ENCODE assay signal across 16 cellular contexts in genomic region chr6:91864911-91865310, GRCh38.
DNase-seq lines count a peak whose midpoint lies in the region; ATAC-seq, FAIRE-seq and TF ChIP-seq lines count a peak whose summit lies in the region.
"Had no signal": no experiment of that assay in that cellular context is flagged by ENCODE, and none has a peak within 500 bp of the region (broad histone marks: within the 10 kb centered on the region; RNA-seq: fewer than 3 reads in every experiment).

No MANE protein-coding gene starts in this region.

- 67% methylated on average over 2 of the region's 2 CpGs for WGBS in mammary epithelial cell (ENCODE audit: low coverage, missing lambda C conversion rate)
- 56% methylated on average over 2 of the region's 2 CpGs for WGBS in GM12878 (ENCODE audit: insufficient coverage, insufficient replicate concordance, low lambda C conversion rate, missing lambda C conversion rate)

- RAD21 ChIA-PET in GM12878 (lab: Charles Lee; ENCODE audit: unreplicated experiment) = interaction anchor here (1.3 kb wide), 1 partner anchor 145 kb away, joined by 3 read pairs; no protein-coding TSS in a partner anchor

- BruUV-seq in mammary epithelial cell (replicated peaks; lab: Mats Ljungman, UMichigan) = no TSS peak
- no TSS peak for BruUV-seq in MCF 10A (replicated peaks; lab: Mats Ljungman, UMichigan)
- no TSS peak for BruUV-seq in GM12878 (replicated peaks; lab: Mats Ljungman, UMichigan)

- no peaks in the 10 kb centered on the region for H3K36me3 Mint-ChIP-seq in MCF 10A (ENCODE audit: insufficient read depth, unreplicated experiment)
- H3K36me3 Mint-ChIP-seq: CD4-positive, CD25-positive, alpha-beta regulatory T cell had no signal

- H3K79me2 ChIP-seq in mammary epithelial cell (ENCODE audit: insufficient read depth, low read length) (no peaks in the 10 kb centered on the region), GM12878 (ENCODE audit: control insufficient read depth, insufficient read depth, low read length) (no peaks in the 10 kb centered on the region)

- H3K4me3 ChIP-seq in mammary epithelial cell (replicated peaks in 1 of 3; ENCODE audit: insufficient read depth in 1 of 3, low read depth in 2 of 3, low read length in 3 of 3) (no peak overlapping the region), GM12878 (no peak overlapping the region)
- H3K4me3 ChIP-seq: BLaER1 treated with 17β-estradiol and CSF1 and Interleukin-3, amounts not matched to agents 10 nM and 100 nM had no signal

- dilution Hi-C loops in mammary epithelial cell (cut with HindIII; ENCODE audit: low sequenced_read_pairs) = no loop called here

- H3K27me3 Mint-ChIP-seq in MCF 10A (ENCODE audit: insufficient read depth, unreplicated experiment) = peaks cover 16% of the 10 kb centered on the region
- H3K27me3 Mint-ChIP-seq: CD4-positive, CD25-positive, alpha-beta regulatory T cell had no signal

- no peak overlapping the region for H3K27ac Mint-ChIP-seq in MCF 10A (ENCODE audit: low read depth, unreplicated experiment)
- H3K27ac Mint-ChIP-seq: CD4-positive, CD25-positive, alpha-beta regulatory T cell had no signal

- H3K27me3 ChIP-seq in mammary epithelial cell (ENCODE audit: insufficient read depth, low read length) (no peaks in the 10 kb centered on the region), GM12878 (replicated peaks in 1 of 2; ENCODE audit: control insufficient read depth in 2 of 2, insufficient read depth in 2 of 2, low read length in 1 of 2) (no peaks in the 10 kb centered on the region)
- H3K27me3 ChIP-seq: BLaER1 treated with 17β-estradiol and CSF1 and Interleukin-3, amounts not matched to agents 10 nM and 100 nM had no signal

- no peaks in the 10 kb centered on the region for H3K4me1 Mint-ChIP-seq in MCF 10A (ENCODE audit: insufficient read depth, unreplicated experiment)
- H3K4me1 Mint-ChIP-seq: CD4-positive, CD25-positive, alpha-beta regulatory T cell had no signal

- no peaks in the 10 kb centered on the region for H3K9me3 ChIP-seq in mammary epithelial cell (replicated peaks; ENCODE audit: insufficient read depth, low read length)
- H3K9me3 ChIP-seq in GM12878 (replicated peaks; ENCODE audit: control insufficient read depth, insufficient read depth, low read length) = no peaks in the 10 kb centered on the region
- H3K9me3 ChIP-seq: BLaER1 treated with 17β-estradiol and CSF1 and Interleukin-3, amounts not matched to agents 10 nM and 100 nM had no signal

- intact Hi-C loops in mammary epithelial cell (cut with micrococcal nuclease) (no loop called here), MCF 10A (cut with micrococcal nuclease) (no loop called here), GM12878 (cut with micrococcal nuclease; ENCODE audit: unreplicated experiment) (no loop called here)

- no peak for TF ChIP-seq POLR2A in GM12878 (IDR thresholded peaks at IDR 0.05; ENCODE audit: low read depth, low read length)

- no peak for TF ChIP-seq CTCF in mammary epithelial cell (conservative IDR thresholded peaks at IDR 0.05 in 1 of 2, IDR thresholded peaks at IDR 0.05 in 1 of 2; ENCODE audit: extremely low read depth in 1 of 2, insufficient read depth in 1 of 2, low read depth in 1 of 2, low read length in 2 of 2)
- TF ChIP-seq CTCF in MCF 10A (IDR thresholded peaks at IDR 0.05; ENCODE audit: unreplicated experiment) = no peak
- no peak for TF ChIP-seq CTCF in GM12878 (IDR thresholded peaks at IDR 0.05 in 2 of 3, conservative IDR thresholded peaks at IDR 0.05 in 1 of 3; ENCODE audit: control insufficient read depth in 2 of 3, extremely low read depth in 1 of 3, insufficient read depth in 1 of 3, low read depth in 3 of 3, low read length in 3 of 3)

- DNase-seq in mammary epithelial cell = peak; percentile 4
- DNase-seq in MCF 10A (ENCODE audit: unreplicated experiment) = no peak
- no peak for DNase-seq in GM12878 (ENCODE audit: low read depth, low spot score)
- no peak for DNase-seq in frontal cortex (ENCODE audit: low spot score in 2 of 2)
- DNase-seq in renal cortical epithelial cell (ENCODE audit: low read depth) = peak; percentile 46
- no peak for DNase-seq in HCEC 1CT
- DNase-seq in midbrain (lab: John Stamatoyannopoulos, UW) = no peak
- DNase-seq: ACHN; CD4-positive, CD25-positive, alpha-beta regulatory T cell; DMS79; IMR-90 had no signal

- no peak for TF ChIP-seq EP300 in GM12878 (IDR thresholded peaks at IDR 0.05; ENCODE audit: borderline replicate concordance in 1 of 2, control insufficient read depth in 1 of 2, low read depth in 2 of 2, low read length in 2 of 2)

- no peak overlapping the region for H3K4me2 ChIP-seq in mammary epithelial cell (ENCODE audit: insufficient read depth, low read depth, low read length)
- no peak overlapping the region for H3K4me2 ChIP-seq in GM12878 (ENCODE audit: control insufficient read depth, insufficient read depth)
- H3K4me2 ChIP-seq: BLaER1 treated with 17β-estradiol and CSF1 and Interleukin-3, amounts not matched to agents 10 nM and 100 nM had no signal

- H3K36me3 ChIP-seq in mammary epithelial cell (ENCODE audit: insufficient read depth, low read length) = no peaks in the 10 kb centered on the region
- no peaks in the 10 kb centered on the region for H3K36me3 ChIP-seq in GM12878 (ENCODE audit: control insufficient read depth in 2 of 2, insufficient read depth in 2 of 2, low read length in 1 of 2)
- H3K36me3 ChIP-seq: BLaER1 treated with 17β-estradiol and CSF1 and Interleukin-3, amounts not matched to agents 10 nM and 100 nM had no signal

- H4K20me1 ChIP-seq in mammary epithelial cell (ENCODE audit: insufficient read depth, low read length) (no peaks in the 10 kb centered on the region), GM12878 (ENCODE audit: control insufficient read depth, insufficient read depth) (no peaks in the 10 kb centered on the region)
- H4K20me1 ChIP-seq: BLaER1 treated with 17β-estradiol and CSF1 and Interleukin-3, amounts not matched to agents 10 nM and 100 nM had no signal

- ATAC-seq in GM12878 (peak; percentile 82), esophagus mucosa (no peak)
- ATAC-seq: HCT116 had no signal

- TF ChIP-seq RAD21 in GM12878 (IDR thresholded peaks at IDR 0.05; ENCODE audit: insufficient read depth, low read depth, low read length) = no peak

- H3K9me3 Mint-ChIP-seq in MCF 10A (ENCODE audit: unreplicated experiment) = no peaks in the 10 kb centered on the region

- H3K9ac ChIP-seq in mammary epithelial cell (ENCODE audit: insufficient read depth, low read length) (no peak overlapping the region), GM12878 (ENCODE audit: control insufficient read depth, insufficient read depth, low read length) (no peak overlapping the region)
- H3K9ac ChIP-seq: BLaER1 treated with 17β-estradiol and CSF1 and Interleukin-3, amounts not matched to agents 10 nM and 100 nM had no signal

- CTCF ChIA-PET in mammary epithelial cell (lab: Charles Lee; ENCODE audit: low non-redundant PET) = no interaction called here
- CTCF ChIA-PET in MCF 10A (lab: Yijun Ruan, JAX) = interaction anchor here (1.1 kb wide), 1 partner anchor 535 kb away, joined by 3 read pairs; no protein-coding TSS in a partner anchor
- CTCF ChIA-PET in GM12878 (lab: Yijun Ruan, JAX) = no interaction called here

- H2AFZ ChIP-seq in mammary epithelial cell (ENCODE audit: low read depth, low read length) (no peak overlapping the region), GM12878 (ENCODE audit: control insufficient read depth, low read depth, low read length) (no peak overlapping the region)

- SMC1A ChIA-PET in GM12878 (lab: Charles Lee; ENCODE audit: uncharacterized antibody, unreplicated experiment) = interaction anchor here (0.9 to 2.6 kb wide), 6 partner anchors 9 to 246 kb away, joined by 3 to 12 read pairs (median 4); no protein-coding TSS in a partner anchor

- FAIRE-seq in GM12878 (lab: Jason Lieb, UNC) (no peak), frontal cortex (lab: Jason Lieb, UNC) (peak; percentile 85)
- FAIRE-seq: GM12891, H1 had no signal

- in situ Hi-C loops in mammary epithelial cell (cut with MboI; ENCODE audit: low sequenced_read_pairs in 2 of 2) (no loop called here), GM12878 (cut with MboI) (no loop called here)

- POLR2A ChIA-PET in MCF 10A (lab: Yijun Ruan, JAX) (no interaction called here), GM12878 (lab: Charles Lee) (no interaction called here)

- H3K4me3 Mint-ChIP-seq in MCF 10A (ENCODE audit: unreplicated experiment) = no peak overlapping the region
- H3K4me3 Mint-ChIP-seq: CD4-positive, CD25-positive, alpha-beta regulatory T cell had no signal

- H3K27ac ChIP-seq in mammary epithelial cell (ENCODE audit: insufficient read depth, low read depth, low read length) = no peak overlapping the region
- no peak overlapping the region for H3K27ac ChIP-seq in GM12878 (ENCODE audit: control insufficient read depth, insufficient read depth)
- H3K27ac ChIP-seq: BLaER1 treated with 17β-estradiol and CSF1 and Interleukin-3, amounts not matched to agents 10 nM and 100 nM had no signal

- H3K4me1 ChIP-seq in mammary epithelial cell (ENCODE audit: insufficient read depth, low read length) (peaks cover 5% of the 10 kb centered on the region), GM12878 (ENCODE audit: control insufficient read depth, insufficient read depth, low read length) (no peaks in the 10 kb centered on the region)
- H3K4me1 ChIP-seq: BLaER1 treated with 17β-estradiol and CSF1 and Interleukin-3, amounts not matched to agents 10 nM and 100 nM had no signal

TF ChIP-seq in GM12878, 131 proteins besides CTCF, POLR2A, EP300 and RAD21 (continues in another document):
- no peak for TF ChIP-seq RBBP5 (conservative IDR thresholded peaks at IDR 0.05)
- TF ChIP-seq LARP7 (IDR thresholded peaks at IDR 0.05) = no peak
- TF ChIP-seq ZNF207 (IDR thresholded peaks at IDR 0.05; ENCODE audit: borderline replicate concordance) = no peak
- no peak for TF ChIP-seq CBX5 (IDR thresholded peaks at IDR 0.05; ENCODE audit: low read depth)
- TF ChIP-seq POU2F2 (IDR thresholded peaks at IDR 0.05; ENCODE audit: borderline replicate concordance, low read depth, low read length) = no peak
- TF ChIP-seq JUNB (IDR thresholded peaks at IDR 0.05) = no peak
- TF ChIP-seq ESRRA (IDR thresholded peaks at IDR 0.05; ENCODE audit: low read length) = no peak

Comparison
In these comparisons a context has a peak if more than half of its experiments do, and no peak if none do; other contexts are left out.
1. DNase-seq: peak in mammary epithelial cell (single experiment) and renal cortical epithelial cell (single experiment); none in MCF 10A (single experiment), GM12878 (single experiment), frontal cortex (0 of 2), HCEC 1CT (single experiment) and midbrain (single experiment).